Comparison of ENCODE assay signal across 8 cellular contexts in the genomic region with DNA sequence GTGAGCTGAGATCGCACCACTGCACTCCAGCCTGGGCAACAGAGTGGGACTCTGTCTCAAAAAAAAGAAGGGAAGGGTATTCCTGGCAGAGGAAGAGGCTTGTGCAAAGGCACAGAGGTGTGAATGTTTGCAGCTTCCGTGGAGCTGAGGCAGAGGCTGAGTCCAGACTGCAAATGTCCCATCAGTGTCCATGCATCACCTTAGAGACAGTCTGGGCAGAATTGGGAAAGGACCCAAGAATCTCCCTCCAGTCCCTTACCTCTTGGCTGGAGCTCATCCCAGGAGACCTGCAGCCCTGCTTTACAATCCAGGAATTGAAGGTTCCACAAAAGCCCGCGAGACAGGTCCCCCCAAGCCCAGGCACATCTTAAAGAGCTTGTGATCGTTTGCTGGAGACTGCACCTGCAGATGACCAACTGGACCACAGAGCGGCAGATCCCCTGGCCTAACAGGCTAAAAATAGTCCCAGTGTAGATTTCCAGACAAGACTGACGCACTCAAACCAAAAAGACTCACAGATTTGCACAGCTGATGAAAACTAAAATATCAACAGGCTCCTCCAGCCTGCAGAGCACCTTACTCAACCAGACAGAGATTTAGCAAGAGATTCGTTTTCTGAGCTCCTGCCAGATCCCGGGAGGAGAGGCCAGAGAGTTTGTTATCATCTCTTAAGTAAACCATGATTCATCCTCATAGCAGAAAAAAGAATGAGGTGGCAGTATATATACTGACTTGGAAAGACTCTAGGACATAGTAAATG. TPM values are rescaled to one million over a fixed set of nuclear protein-coding genes. Genes with fewer than 3 reads are reported as not detected.
DNase-seq lines count a peak whose midpoint lies in the region; ATAC-seq and TF ChIP-seq lines count a peak whose summit lies in the region.

No MANE protein-coding gene starts in this region.

- WGBS in prostate gland, result 15% methylated on average over 9 of the region's 9 CpGs

- no peaks in the 10 kb centered on the region for H4K20me1 ChIP-seq in PC-3 (ENCODE audit: low read length)

- peak overlapping the region; percentile 74 for H3K27ac ChIP-seq in PC-3 (ENCODE audit: low read length)
- H3K27ac ChIP-seq in prostate gland, result peak overlapping the region; percentile 27 to 33
- H3K27ac ChIP-seq in effector memory CD4-positive, alpha-beta T cell (ENCODE audit: insufficient read depth, low read length, poor library complexity, severe bottlenecking), result no peak overlapping the region

- H3K9me3 ChIP-seq in PC-3 (ENCODE audit: low read length) (no peaks in the 10 kb centered on the region), prostate gland (no peaks in the 10 kb centered on the region)
- no peaks in the 10 kb centered on the region for H3K9me3 ChIP-seq in effector memory CD4-positive, alpha-beta T cell (ENCODE audit: control insufficient read depth, low read length)

- H3K27me3 ChIP-seq in PC-3 (ENCODE audit: low read length) (no peaks in the 10 kb centered on the region), prostate gland (replicated peaks; ENCODE audit: insufficient read depth) (no peaks in the 10 kb centered on the region)
- no peaks in the 10 kb centered on the region for H3K27me3 ChIP-seq in effector memory CD4-positive, alpha-beta T cell (replicated peaks; ENCODE audit: control insufficient read depth, insufficient read depth, low read length, poor library complexity, severe bottlenecking)

- no peaks in the 10 kb centered on the region for H3K79me2 ChIP-seq in PC-3 (ENCODE audit: low read length)

- CTCF ChIA-PET in PC-3 (lab: Charles Lee), result interaction anchor here (1.0 kb wide), 1 partner anchor 16 kb away, joined by 3 read pairs; no protein-coding TSS in a partner anchor

- intact Hi-C loops in PC-3 (cut with micrococcal nuclease) (loop anchor here (2.0 to 5.0 kb wide), 2 partner anchors 18 to 54 kb away; no protein-coding TSS in a partner anchor), prostate gland (cut with DNase I) (loop anchor here (5.0 kb wide), 1 partner anchor 49 kb away; no protein-coding TSS in a partner anchor)

- POLR2A ChIA-PET in PC-3 (lab: Charles Lee; ENCODE audit: unreplicated experiment), result no interaction called here

- no peak for TF ChIP-seq POLR2A in prostate gland (IDR thresholded peaks at IDR 0.05)

- DNase-seq in DMS 273 (lab: John Stamatoyannopoulos, UW; ENCODE audit: unreplicated experiment), result peak; percentile 62
- DNase-seq in PC-3, result peak; percentile 98
- DNase-seq in fibroblast of gingiva (ENCODE audit: low read depth), result peak; percentile 96
- peak; percentile 89 for DNase-seq in prostate gland (ENCODE audit: low spot score)
- no peak for DNase-seq in effector memory CD4-positive, alpha-beta T cell
- DNase-seq in stimulated activated CD4-positive, alpha-beta T cell treated with anti-CD3 and anti-CD28 coated beads, Interleukin-15, amount 100 ng/mL, for 24 hours, result no peak
- no peak for DNase-seq in UCSD-AML1 (lab: John Stamatoyannopoulos, UW; ENCODE audit: unreplicated experiment)
- no peak for DNase-seq in central memory CD4-positive, alpha-beta T cell

- no peaks in the 10 kb centered on the region for H3K9me2 ChIP-seq in PC-3 (replicated peaks; ENCODE audit: low read length)

- TF ChIP-seq CTCF in PC-3 (conservative IDR thresholded peaks at IDR 0.05; ENCODE audit: low read depth, low read length) (no peak), prostate gland (IDR thresholded peaks at IDR 0.05) (peak in 1 of 4 experiments; percentile 4)

- peak overlapping the region; percentile 70 for H3K4me2 ChIP-seq in PC-3 (ENCODE audit: low read length)

- H3K4me1 ChIP-seq in PC-3 (ENCODE audit: insufficient read depth, low read length) (peaks cover 27% of the 10 kb centered on the region), prostate gland (replicated peaks) (no peaks in the 10 kb centered on the region)
- no peaks in the 10 kb centered on the region for H3K4me1 ChIP-seq in effector memory CD4-positive, alpha-beta T cell (ENCODE audit: control insufficient read depth, insufficient read depth, low read length, poor library complexity, severe bottlenecking)

- no peaks in the 10 kb centered on the region for H3K36me3 ChIP-seq in PC-3 (ENCODE audit: low read depth, low read length)
- no peaks in the 10 kb centered on the region for H3K36me3 ChIP-seq in prostate gland
- H3K36me3 ChIP-seq in effector memory CD4-positive, alpha-beta T cell (ENCODE audit: control insufficient read depth, insufficient read depth, low read length), result no peaks in the 10 kb centered on the region

- peaks cover 12% of the 10 kb centered on the region for H3F3A ChIP-seq in PC-3 (ENCODE audit: low read length, unreplicated experiment)

- H3K4me3 ChIP-seq in PC-3 (ENCODE audit: low read length), result no peak overlapping the region; the same call in 1 of the 2 replicates
- no peak overlapping the region for H3K4me3 ChIP-seq in prostate gland
- no peak overlapping the region for H3K4me3 ChIP-seq in effector memory CD4-positive, alpha-beta T cell (ENCODE audit: insufficient read depth, low read depth, low read length, poor library complexity, severe bottlenecking)

- ATAC-seq in PC-3, result peak; percentile 86

- no peak overlapping the region for H3K9ac ChIP-seq in PC-3 (ENCODE audit: low read length)

- BruUV-seq in PC-3 (replicated peaks; lab: Mats Ljungman, UMichigan), result no TSS peak

- no peak overlapping the region for H2AFZ ChIP-seq in PC-3 (ENCODE audit: low read length)

RNA-seq across cellular contexts. Expression of gene NANOS1, which starts 22.9 kb away (rescaled TPM):
- total RNA-seq in PC-3 (2014; rRNA removed) (5.4 and 6.0 TPM in 2 replicates), prostate gland (1 to 10 TPM; 4.3 to 5.9 TPM)

Comparison
In these comparisons a context has a peak if more than half of its experiments do, and no peak if none do; other contexts are left out.
1. DNase-seq: peak in DMS 273 (single experiment), PC-3 (single experiment), fibroblast of gingiva (single experiment) and prostate gland (single experiment); none in effector memory CD4-positive, alpha-beta T cell (0 of 3), stimulated activated CD4-positive, alpha-beta T cell treated with anti-CD3 and anti-CD28 coated beads, Interleukin-15, amount 100 ng/mL, for 24 hours (single experiment), UCSD-AML1 (single experiment) and central memory CD4-positive, alpha-beta T cell (single experiment).